ENCODE assay signal across 8 cellular contexts in genomic region chr1:16187748-16188401, GRCh38. TPM values are rescaled to one million over a fixed set of nuclear protein-coding genes. Genes with fewer than 3 reads are reported as not detected.
A peak's percentile ranks its signal among the peaks of the same experiment; 100 is the strongest.
DNase-seq lines count a peak whose midpoint lies in the region; ATAC-seq and TF ChIP-seq lines count a peak whose summit lies in the region.

No MANE protein-coding gene starts in this region.

- H3K79me2 ChIP-seq in DOHH2 (ENCODE audit: control insufficient read depth, low read length) = no peaks in the 10 kb centered on the region

- peaks cover 3% of the 10 kb centered on the region for H3K27me3 Mint-ChIP-seq in activated naive CD8-positive, alpha-beta T cell treated with anti-CD3 and anti-CD28 coated beads, Interleukin-2, amount 10 ng/mL, durations not matched to agents 7 days and 5 days

- H3K36me3 Mint-ChIP-seq in activated naive CD8-positive, alpha-beta T cell treated with anti-CD3 and anti-CD28 coated beads, Interleukin-2, amount 10 ng/mL, durations not matched to agents 7 days and 5 days = no peaks in the 10 kb centered on the region

- no peak overlapping the region for H3K27ac ChIP-seq in DOHH2 (ENCODE audit: low read depth, low read length)

- no peaks in the 10 kb centered on the region for H3K9me3 Mint-ChIP-seq in activated naive CD8-positive, alpha-beta T cell treated with anti-CD3 and anti-CD28 coated beads, Interleukin-2, amount 10 ng/mL, durations not matched to agents 7 days and 5 days

- H3K4me2 ChIP-seq in DOHH2 (ENCODE audit: low read length) = no peak overlapping the region

- no peaks in the 10 kb centered on the region for H3F3A ChIP-seq in DOHH2 (ENCODE audit: control insufficient read depth, insufficient read depth)

- POLR2A ChIA-PET in activated naive CD8-positive, alpha-beta T cell treated with anti-CD3 and anti-CD28 coated beads, Interleukin-2, amount 10 ng/mL, durations not matched to agents 7 days and 5 days (lab: Charles Lee) = interaction anchor here (1.0 to 1.6 kb wide), 3 partner anchors 106 to 176 kb away, joined by 3 to 6 read pairs (median 5); no protein-coding TSS in a partner anchor

- H3K4me1 Mint-ChIP-seq in activated naive CD8-positive, alpha-beta T cell treated with anti-CD3 and anti-CD28 coated beads, Interleukin-2, amount 10 ng/mL, durations not matched to agents 7 days and 5 days = peaks cover 3% of the 10 kb centered on the region

- DNase-seq in T follicular helper cell (ENCODE audit: low read depth) = peak; percentile 67
- peak; percentile 87 for DNase-seq in activated naive CD8-positive, alpha-beta T cell treated with anti-CD3 and anti-CD28 coated beads, Interleukin-2, amount 10 ng/mL, durations not matched to agents 7 days and 5 days
- peak; percentile 89 for DNase-seq in Right ventricle myocardium superior
- peak; percentile 35 for DNase-seq in pulmonary artery endothelial cell (ENCODE audit: low read depth, low spot score)

- 0 out of 2 replicates have a peak, but pooled peaks cover 4% of the 10 kb centered on the region for H3K27me3 ChIP-seq in DOHH2 (ENCODE audit: control insufficient read depth, low read length)

- H4K20me1 ChIP-seq in DOHH2 (ENCODE audit: control insufficient read depth, insufficient read depth, low read depth, low read length) = no peaks in the 10 kb centered on the region

- intact Hi-C loops in Right ventricle myocardium superior (cut with DNase I) = loop anchor here (1.0 kb wide), 1 partner anchor 109 kb away; no protein-coding TSS in a partner anchor

- H3K36me3 ChIP-seq in DOHH2 (ENCODE audit: control insufficient read depth, low read length) = no peaks in the 10 kb centered on the region

- H3K27ac Mint-ChIP-seq in activated naive CD8-positive, alpha-beta T cell treated with anti-CD3 and anti-CD28 coated beads, Interleukin-2, amount 10 ng/mL, durations not matched to agents 7 days and 5 days = no peak overlapping the region

- H3K9me2 ChIP-seq in DOHH2 (replicated peaks; ENCODE audit: control insufficient read depth, low read length) = no peaks in the 10 kb centered on the region

- no peak overlapping the region for H3K4me3 Mint-ChIP-seq in activated naive CD8-positive, alpha-beta T cell treated with anti-CD3 and anti-CD28 coated beads, Interleukin-2, amount 10 ng/mL, durations not matched to agents 7 days and 5 days

- H3K4me1 ChIP-seq in DOHH2 (ENCODE audit: control insufficient read depth, low read length) = no peaks in the 10 kb centered on the region

- ATAC-seq in activated naive CD8-positive, alpha-beta T cell treated with anti-CD3 and anti-CD28 coated beads, Interleukin-2, amount 10 ng/mL, durations not matched to agents 7 days and 5 days (ENCODE audit: low read depth) = peak; percentile 74
- ATAC-seq in Right ventricle myocardium superior (ENCODE audit: poor library complexity) = peak; percentile 88
- no peak for ATAC-seq in HG02588 (IDR thresholded peaks at IDR 0.05; ENCODE audit: unreplicated experiment)
- no peak for ATAC-seq in HG02623 (IDR thresholded peaks at IDR 0.05; ENCODE audit: unreplicated experiment)

- H3K9me3 ChIP-seq in DOHH2 (ENCODE audit: control insufficient read depth, insufficient read depth, low read length) = no peaks in the 10 kb centered on the region

- TF ChIP-seq CTCF in DOHH2 (IDR thresholded peaks at IDR 0.05; ENCODE audit: low read depth, low read length, poor library complexity, severe bottlenecking) = peak; percentile 97
- peak; percentile 67 for TF ChIP-seq CTCF in LNCAP (IDR thresholded peaks at IDR 0.05)

- no peak overlapping the region for H3K4me3 ChIP-seq in DOHH2 (ENCODE audit: low read length)

RNA-seq across cellular contexts. Expression of gene ARHGEF19, which starts 24.6 kb away (rescaled TPM):
- 10 to 100 TPM in 1 of 2 experiments, 1 to 10 TPM in 1; 7.5 to 10.2 TPM for total RNA-seq in activated naive CD8-positive, alpha-beta T cell treated with anti-CD3 and anti-CD28 coated beads, Interleukin-2, amount 10 ng/mL, durations not matched to agents 7 days and 5 days
- total RNA-seq in Right ventricle myocardium superior (1.8 TPM), pulmonary artery endothelial cell (4.0 TPM in 2 replicates)

RNA-seq across cellular contexts. Expression of gene EPHA2, which starts 32.0 kb away (rescaled TPM):
- not detected for total RNA-seq in activated naive CD8-positive, alpha-beta T cell treated with anti-CD3 and anti-CD28 coated beads, Interleukin-2, amount 10 ng/mL, durations not matched to agents 7 days and 5 days
- total RNA-seq in Right ventricle myocardium superior (7.3 TPM), pulmonary artery endothelial cell (103 and 130 TPM in 2 replicates)

RNA-seq across cellular contexts. Expression of gene CPLANE2, which starts 49.1 kb away (rescaled TPM):
- 1 to 10 TPM; 6.8 to 7.3 TPM for total RNA-seq in activated naive CD8-positive, alpha-beta T cell treated with anti-CD3 and anti-CD28 coated beads, Interleukin-2, amount 10 ng/mL, durations not matched to agents 7 days and 5 days
- total RNA-seq in Right ventricle myocardium superior (10.1 TPM), pulmonary artery endothelial cell (10.3 and 11.9 TPM in 2 replicates)

Comparison
In these comparisons a context has a peak if more than half of its experiments do, and no peak if none do; other contexts are left out.
1. DNase-seq: peak in every context shown above with its lines; median percentile 89 in Right ventricle myocardium superior; 87 in activated naive CD8-positive, alpha-beta T cell treated with anti-CD3 and anti-CD28 coated beads, Interleukin-2, amount 10 ng/mL, durations not matched to agents 7 days and 5 days; 67 in T follicular helper cell; 35 in pulmonary artery endothelial cell.
2. ATAC-seq: peak in activated naive CD8-positive, alpha-beta T cell treated with anti-CD3 and anti-CD28 coated beads, Interleukin-2, amount 10 ng/mL, durations not matched to agents 7 days and 5 days (single experiment) and Right ventricle myocardium superior (single experiment); none in HG02588 (single experiment) and HG02623 (single experiment).
3. RNA of gene EPHA2, which starts 32.0 kb away (total RNA-seq): 103 to 130 TPM in pulmonary artery endothelial cell; 7.3 TPM in Right ventricle myocardium superior (single experiment) and not detected in activated naive CD8-positive, alpha-beta T cell treated with anti-CD3 and anti-CD28 coated beads, Interleukin-2, amount 10 ng/mL, durations not matched to agents 7 days and 5 days; every median in the first group is over 10 times any median in the second.